27 cellular contexts compared by ENCODE assay signal in the genomic region with DNA sequence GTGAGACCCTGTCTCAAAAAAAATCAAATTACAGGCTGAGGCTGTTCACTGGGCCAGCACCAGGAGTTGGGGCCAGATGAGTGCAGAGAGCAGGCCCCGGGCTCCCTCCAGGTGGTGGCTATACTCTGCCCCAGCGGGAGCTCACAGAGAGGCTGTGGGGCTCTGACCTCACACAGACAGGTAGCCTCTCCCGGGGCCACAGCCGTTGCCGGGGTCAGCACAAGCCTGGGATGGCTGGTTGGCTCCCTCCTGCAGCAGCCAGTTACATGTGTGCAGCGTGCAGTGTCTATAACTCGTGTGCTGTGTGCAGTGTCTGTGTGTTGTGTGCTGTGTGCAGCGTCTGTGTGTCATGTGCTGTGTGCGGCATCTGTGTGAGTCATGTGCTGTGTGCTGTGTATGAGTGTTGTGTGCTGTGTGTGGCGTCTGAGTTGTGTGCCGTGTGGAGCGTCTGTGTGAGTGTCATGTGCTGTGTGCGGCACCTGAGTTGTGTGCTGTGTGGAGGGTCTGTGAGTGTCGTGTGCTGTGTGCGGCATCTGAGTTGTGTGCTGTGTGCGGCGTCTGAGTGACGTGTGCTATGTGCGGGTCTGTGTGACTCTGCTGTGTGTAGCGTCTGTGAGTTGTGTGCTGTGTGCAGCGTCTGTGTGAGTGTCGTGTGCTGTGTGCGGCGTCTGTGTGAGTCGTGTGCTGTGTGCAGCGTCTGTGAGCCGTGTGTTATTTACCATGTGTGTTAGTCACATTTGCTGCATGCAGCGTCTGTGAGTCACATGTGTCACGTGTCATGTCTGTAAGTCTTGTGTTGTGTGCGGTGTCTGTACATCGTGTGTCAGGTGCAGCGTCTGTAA. TPM values are rescaled to one million over a fixed set of nuclear protein-coding genes. Genes with fewer than 3 reads are reported as not detected.
DNase-seq lines count a peak whose midpoint lies in the region; ATAC-seq and TF ChIP-seq lines count a peak whose summit lies in the region.
"Had no signal": no experiment of that assay in that cellular context is flagged by ENCODE, and none has a peak within 500 bp of the region (broad histone marks: within the 10 kb centered on the region; RNA-seq: fewer than 3 reads in every experiment).

No MANE protein-coding gene starts in this region.

- peaks cover 11% of the 10 kb centered on the region for H3K4me1 Mint-ChIP-seq in glutamatergic neuron (ENCODE audit: low read depth, unreplicated experiment)
- peaks cover 27 to 53% of the 10 kb centered on the region in 2 donors for H3K4me1 Mint-ChIP-seq in stimulated activated naive B cell treated with anti-CD40 and anti-IgM and Interleukin-4, amounts not matched to agents 10 μg/mL and 1 μg/mL and 100 μg/mL, for 72 hours

- H3K27me3 Mint-ChIP-seq in glutamatergic neuron (ENCODE audit: unreplicated experiment), result peaks cover 14% of the 10 kb centered on the region
- no peaks in the 10 kb centered on the region for H3K27me3 Mint-ChIP-seq in stimulated activated naive B cell treated with anti-CD40 and anti-IgM and Interleukin-4, amounts not matched to agents 10 μg/mL and 1 μg/mL and 100 μg/mL, for 72 hours
- H3K27me3 Mint-ChIP-seq: activated CD4-positive, alpha-beta T cell treated with anti-CD3 and anti-CD28 coated beads, Interleukin-2, amount 10 ng/mL, durations not matched to agents 24 days and 14 days; activated CD8-positive, alpha-beta memory T cell treated with anti-CD3 and anti-CD28 coated beads, Interleukin-2, amount 10 ng/mL, durations not matched to agents 7 days and 5 days; activated T-helper 17 cell treated with anti-CD3 and anti-CD28 coated beads, Interleukin-2, amount 50 U/mL, for 72 hours; natural killer cell treated with Interleukin-12 subunit alpha and Interleukin-12 subunit beta and Interleukin-15 and Interleukin-18, amount 100 ng/mL, for 72 hours had no signal

- H3K36me3 ChIP-seq in BE2C, result peaks cover 28% of the 10 kb centered on the region

- intact Hi-C loops in Right ventricle myocardium inferior (cut with DNase I), result no loop called here
- intact Hi-C loops in left ventricle myocardium superior (cut with micrococcal nuclease), result no loop called here

- no peak for TF ChIP-seq CTCF in RWPE1 (conservative IDR thresholded peaks at IDR 0.05; ENCODE audit: low read depth)
- TF ChIP-seq CTCF in glutamatergic neuron (IDR thresholded peaks at IDR 0.05; ENCODE audit: partially characterized antibody, unreplicated experiment), result no peak
- no peak for TF ChIP-seq CTCF in BE2C (IDR thresholded peaks at IDR 0.05; ENCODE audit: low read depth, low read length)

- H3K36me3 Mint-ChIP-seq in glutamatergic neuron (ENCODE audit: unreplicated experiment), result peaks cover 8% of the 10 kb centered on the region
- H3K36me3 Mint-ChIP-seq in stimulated activated naive B cell treated with anti-CD40 and anti-IgM and Interleukin-4, amounts not matched to agents 10 μg/mL and 1 μg/mL and 100 μg/mL, for 72 hours, result peaks cover 28 to 46% of the 10 kb centered on the region in 2 donors
- H3K36me3 Mint-ChIP-seq: natural killer cell treated with Interleukin-12 subunit alpha and Interleukin-12 subunit beta and Interleukin-15 and Interleukin-18, amount 100 ng/mL, for 72 hours had no signal

- H3K4me3 Mint-ChIP-seq in glutamatergic neuron (ENCODE audit: unreplicated experiment), result peak overlapping the region; percentile 60
- no peak overlapping the region for H3K4me3 Mint-ChIP-seq in stimulated activated naive B cell treated with anti-CD40 and anti-IgM and Interleukin-4, amounts not matched to agents 10 μg/mL and 1 μg/mL and 100 μg/mL, for 72 hours
- H3K4me3 Mint-ChIP-seq: activated CD4-positive, alpha-beta T cell treated with anti-CD3 and anti-CD28 coated beads, Interleukin-2, amount 10 ng/mL, durations not matched to agents 24 days and 14 days; activated CD8-positive, alpha-beta memory T cell treated with anti-CD3 and anti-CD28 coated beads, Interleukin-2, amount 10 ng/mL, durations not matched to agents 7 days and 5 days; activated T-helper 17 cell treated with anti-CD3 and anti-CD28 coated beads, Interleukin-2, amount 50 U/mL, for 72 hours; natural killer cell treated with Interleukin-12 subunit alpha and Interleukin-12 subunit beta and Interleukin-15 and Interleukin-18, amount 100 ng/mL, for 72 hours had no signal

- no peak overlapping the region for H3K4me3 ChIP-seq in BE2C (ENCODE audit: low read depth, low read length)
- H3K4me3 ChIP-seq: PC-9, sigmoid colon had no signal

- peak overlapping the region; percentile 12; the same call in 1 of the 2 replicates for H3K27ac ChIP-seq in RWPE1
- H3K27ac ChIP-seq: brain microvascular endothelial cell, C4-2B, PC-9, sigmoid colon, WERI-Rb-1 had no signal

- H3K9me3 Mint-ChIP-seq in glutamatergic neuron (ENCODE audit: unreplicated experiment), result peaks cover 6% of the 10 kb centered on the region
- H3K9me3 Mint-ChIP-seq in stimulated activated naive B cell treated with anti-CD40 and anti-IgM and Interleukin-4, amounts not matched to agents 10 μg/mL and 1 μg/mL and 100 μg/mL, for 72 hours, result no peaks in the 10 kb centered on the region
- H3K9me3 Mint-ChIP-seq: activated CD4-positive, alpha-beta T cell treated with anti-CD3 and anti-CD28 coated beads, Interleukin-2, amount 10 ng/mL, durations not matched to agents 24 days and 14 days; activated T-helper 17 cell treated with anti-CD3 and anti-CD28 coated beads, Interleukin-2, amount 50 U/mL, for 72 hours; natural killer cell treated with Interleukin-12 subunit alpha and Interleukin-12 subunit beta and Interleukin-15 and Interleukin-18, amount 100 ng/mL, for 72 hours had no signal

- H3K27me3 ChIP-seq in BE2C, result no peaks in the 10 kb centered on the region
- H3K27me3 ChIP-seq: brain microvascular endothelial cell, sigmoid colon had no signal

- POLR2A ChIA-PET in RWPE1 (lab: Yijun Ruan, JAX; ENCODE audit: low non-redundant PET), result interaction anchor here (0.5 kb wide), 1 partner anchor 47 kb away, joined by 3 read pairs; no protein-coding TSS in a partner anchor

- DNase-seq in Right ventricle myocardium inferior (ENCODE audit: missing footprints), result peak; percentile 47
- DNase-seq in left ventricle myocardium superior, result no peak
- DNase-seq in RWPE1 (ENCODE audit: low spot score), result no peak
- no peak for DNase-seq in glutamatergic neuron
- no peak for DNase-seq in stimulated activated naive B cell treated with anti-CD40 and anti-IgM and Interleukin-4, amounts not matched to agents 10 μg/mL and 1 μg/mL and 100 μg/mL, for 72 hours
- DNase-seq in NCI-H187 (lab: John Stamatoyannopoulos, UW), result no peak
- no peak for DNase-seq in BE2C
- DNase-seq: activated CD4-positive, alpha-beta T cell treated with anti-CD3 and anti-CD28 coated beads, Interleukin-2, amount 10 ng/mL, durations not matched to agents 24 days and 14 days; activated CD8-positive, alpha-beta memory T cell treated with anti-CD3 and anti-CD28 coated beads, Interleukin-2, amount 10 ng/mL, durations not matched to agents 7 days and 5 days; brain microvascular endothelial cell; DND-41; head of caudate nucleus; midbrain; NCI-H1092 treated with DMSO at 0.1 percent for 48 hours; NCI-H2029; NCI-H526; PC-9; posterior cingulate gyrus; SHP77; sigmoid colon; stimulated activated naive CD4-positive, alpha-beta T cell treated with Interleukin-2 at 50 U/mL for 16 hours; T1000; WERI-Rb-1 had no signal

- H3K4me1 ChIP-seq in BE2C, result no peaks in the 10 kb centered on the region

- no peaks in the 10 kb centered on the region for H3K9me3 ChIP-seq in BE2C
- H3K9me3 ChIP-seq: sigmoid colon had no signal

- CTCF ChIA-PET in RWPE1 (lab: Yijun Ruan, JAX), result no interaction called here

- peak overlapping the region; percentile 89 for H3K27ac Mint-ChIP-seq in glutamatergic neuron (ENCODE audit: unreplicated experiment)
- peak overlapping the region; percentile 81 for H3K27ac Mint-ChIP-seq in stimulated activated naive B cell treated with anti-CD40 and anti-IgM and Interleukin-4, amounts not matched to agents 10 μg/mL and 1 μg/mL and 100 μg/mL, for 72 hours
- H3K27ac Mint-ChIP-seq: activated CD4-positive, alpha-beta T cell treated with anti-CD3 and anti-CD28 coated beads, Interleukin-2, amount 10 ng/mL, durations not matched to agents 24 days and 14 days; activated T-helper 17 cell treated with anti-CD3 and anti-CD28 coated beads, Interleukin-2, amount 50 U/mL, for 72 hours; natural killer cell treated with Interleukin-12 subunit alpha and Interleukin-12 subunit beta and Interleukin-15 and Interleukin-18, amount 100 ng/mL, for 72 hours had no signal

- ATAC-seq in Right ventricle myocardium inferior (no peak), left ventricle myocardium superior (no peak), HG02884 (IDR thresholded peaks at IDR 0.05; ENCODE audit: unreplicated experiment) (no peak)
- ATAC-seq in stimulated activated naive B cell treated with anti-CD40 and anti-IgM and Interleukin-4, amounts not matched to agents 10 μg/mL and 1 μg/mL and 100 μg/mL, for 72 hours (replicated peaks), result no peak
- ATAC-seq: activated CD8-positive, alpha-beta memory T cell treated with anti-CD3 and anti-CD28 coated beads, Interleukin-2, amount 10 ng/mL, durations not matched to agents 7 days and 5 days; activated T-helper 17 cell treated with anti-CD3 and anti-CD28 coated beads, Interleukin-2, amount 50 U/mL, for 72 hours; natural killer cell treated with Interleukin-12 subunit alpha and Interleukin-12 subunit beta and Interleukin-15 and Interleukin-18, amount 100 ng/mL, for 72 hours had no signal

RNA-seq across cellular contexts. Expression of gene MAPK8IP3, which starts 20.9 kb away (rescaled TPM):
- 66.4 TPM for total RNA-seq in Right ventricle myocardium inferior
- 80.3 TPM for total RNA-seq in left ventricle myocardium superior
- total RNA-seq in glutamatergic neuron (ENCODE audit: unreplicated experiment), result 281 TPM
- 156 TPM for polyA plus RNA-seq in BE2C (2012; ENCODE audit: insufficient read depth, insufficient read length, low read depth)

RNA-seq across cellular contexts. Expression of gene NME3, which starts 44.5 kb away (rescaled TPM):
- 33.9 TPM for total RNA-seq in Right ventricle myocardium inferior
- 38.3 TPM for total RNA-seq in left ventricle myocardium superior
- total RNA-seq in glutamatergic neuron (ENCODE audit: unreplicated experiment), result 79.1 TPM
- 366 TPM for polyA plus RNA-seq in BE2C (2012; ENCODE audit: insufficient read depth, insufficient read length, low read depth)

RNA-seq across cellular contexts. Expression of gene EME2, which starts 45.7 kb away (rescaled TPM):
- total RNA-seq in Right ventricle myocardium inferior (8.2 TPM), left ventricle myocardium superior (8.1 TPM), glutamatergic neuron (ENCODE audit: unreplicated experiment) (68.7 TPM)
- polyA plus RNA-seq in BE2C (2012; ENCODE audit: insufficient read depth, insufficient read length, low read depth), result 30.6 TPM

RNA-seq across cellular contexts. Expression of gene MRPS34, which starts 46.1 kb away (rescaled TPM):
- 80.8 TPM for total RNA-seq in Right ventricle myocardium inferior
- 85.9 TPM for total RNA-seq in left ventricle myocardium superior
- 75.1 TPM for total RNA-seq in glutamatergic neuron (ENCODE audit: unreplicated experiment)
- polyA plus RNA-seq in BE2C (2012; ENCODE audit: insufficient read depth, insufficient read length, low read depth), result 992 TPM

RNA-seq across cellular contexts. Expression of gene JPT2, which starts 48.8 kb away (rescaled TPM):
- total RNA-seq in Right ventricle myocardium inferior (41.5 TPM), left ventricle myocardium superior (41.6 TPM), glutamatergic neuron (ENCODE audit: unreplicated experiment) (72.9 TPM)
- 57.5 TPM for polyA plus RNA-seq in BE2C (2012; ENCODE audit: insufficient read depth, insufficient read length, low read depth)
